16 cellular contexts compared by ENCODE assay signal in the genomic region with DNA sequence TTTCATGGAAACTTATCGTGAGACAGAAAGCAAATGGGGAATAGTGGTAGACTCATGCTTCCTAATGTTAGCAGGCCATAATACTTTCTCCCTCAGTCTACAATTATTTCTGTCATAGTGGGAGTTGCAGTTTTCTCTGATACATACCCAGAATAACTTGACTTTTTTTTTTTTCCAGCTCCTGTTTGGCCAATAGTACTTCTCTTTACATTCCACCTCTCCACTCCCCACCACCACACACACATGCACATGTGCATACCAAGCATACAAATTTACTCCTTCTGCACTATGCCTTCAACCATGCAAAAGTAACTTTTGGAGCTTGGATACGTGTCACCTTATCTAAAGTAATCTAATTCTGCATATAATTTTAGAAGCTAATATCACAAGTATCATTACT. TPM values are rescaled to one million over a fixed set of nuclear protein-coding genes. Genes with fewer than 3 reads are reported as not detected.
DNase-seq lines count a peak whose midpoint lies in the region; ATAC-seq and TF ChIP-seq lines count a peak whose summit lies in the region.
"Had no signal": no experiment of that assay in that cellular context is flagged by ENCODE, and none has a peak within 500 bp of the region (broad histone marks: within the 10 kb centered on the region; RNA-seq: fewer than 3 reads in every experiment).

No MANE protein-coding gene starts in this region.

- H3K79me2 ChIP-seq in PC-3 (ENCODE audit: low read length): no peaks in the 10 kb centered on the region
- H3K79me2 ChIP-seq in osteoblast (ENCODE audit: insufficient read depth, low read length): no peaks in the 10 kb centered on the region

- H3K4me1 Mint-ChIP-seq in CD8-positive, alpha-beta memory T cell: peaks cover 7 to 17% (median 11%) of the 10 kb centered on the region in 3 donors

- TF ChIP-seq CTCF in PC-3 (conservative IDR thresholded peaks at IDR 0.05; ENCODE audit: low read depth, low read length): no peak
- TF ChIP-seq CTCF in choroid plexus epithelial cell (conservative IDR thresholded peaks at IDR 0.05; ENCODE audit: low read depth, low read length): no peak
- TF ChIP-seq CTCF in osteoblast (IDR thresholded peaks at IDR 0.05; ENCODE audit: extremely low read depth, low read depth, low read length): no peak

- H3K36me3 ChIP-seq in CD8-positive, alpha-beta memory T cell (ENCODE audit: insufficient read depth, low read length): peaks cover 8% of the 10 kb centered on the region
- H3K36me3 ChIP-seq in PC-3 (ENCODE audit: low read depth, low read length) (peaks cover 24% of the 10 kb centered on the region), osteoblast (ENCODE audit: insufficient read depth, low read length) (peaks cover 3% of the 10 kb centered on the region)

- no peaks in the 10 kb centered on the region for H3K9me3 ChIP-seq in CD8-positive, alpha-beta memory T cell (ENCODE audit: low read length)
- H3K9me3 ChIP-seq in PC-3 (ENCODE audit: low read length) (no peaks in the 10 kb centered on the region), osteoblast (ENCODE audit: low read depth, low read length) (no peaks in the 10 kb centered on the region)
- H3K9me3 ChIP-seq: Peyer's patch, psoas muscle, stomach had no signal

- no peak overlapping the region for H3K4me3 ChIP-seq in CD8-positive, alpha-beta memory T cell (ENCODE audit: low read length)
- no peak overlapping the region for H3K4me3 ChIP-seq in PC-3 (ENCODE audit: low read length)
- no peak overlapping the region for H3K4me3 ChIP-seq in choroid plexus epithelial cell (ENCODE audit: low read depth, low read length)
- no peak overlapping the region for H3K4me3 ChIP-seq in osteoblast (ENCODE audit: insufficient read depth, low read length)
- H3K4me3 ChIP-seq: coronary artery, Peyer's patch, psoas muscle, stomach had no signal

- H3K27ac Mint-ChIP-seq in CD8-positive, alpha-beta memory T cell: peak overlapping the region in 6 of 8 donors; percentile 10 to 63 (median 35)

- H2AFZ ChIP-seq in PC-3 (ENCODE audit: low read length) (no peak overlapping the region), osteoblast (ENCODE audit: low read length) (no peak overlapping the region)

- H3K4me3 Mint-ChIP-seq in CD8-positive, alpha-beta memory T cell: peak overlapping the region in 1 of 7 donors; percentile 46

- H3K9me2 ChIP-seq in PC-3 (replicated peaks; ENCODE audit: low read length): no peaks in the 10 kb centered on the region

- H3K4me1 ChIP-seq in CD8-positive, alpha-beta memory T cell (ENCODE audit: insufficient read depth, low read length): no peaks in the 10 kb centered on the region
- H3K4me1 ChIP-seq in PC-3 (ENCODE audit: insufficient read depth, low read length): peaks cover 18% of the 10 kb centered on the region
- H3K4me1 ChIP-seq in osteoblast (ENCODE audit: insufficient read depth, low read length): peaks cover 18% of the 10 kb centered on the region
- H3K4me1 ChIP-seq: Peyer's patch had no signal

- H3K4me2 ChIP-seq in PC-3 (ENCODE audit: low read length) (0 out of 2 replicates have a peak overlapping the region, but pooled peaks have one; percentile 17), osteoblast (ENCODE audit: insufficient read depth, low read length) (peak overlapping the region; percentile 8)

- no peaks in the 10 kb centered on the region for H3F3A ChIP-seq in PC-3 (ENCODE audit: low read length, unreplicated experiment)

- peaks cover 0 to 2% of the 10 kb centered on the region in 2 donors for H3K27me3 Mint-ChIP-seq in CD8-positive, alpha-beta memory T cell

- no peak overlapping the region for H3K27ac ChIP-seq in CD8-positive, alpha-beta memory T cell (ENCODE audit: low read depth, low read length)
- H3K27ac ChIP-seq in PC-3 (ENCODE audit: low read length) (peak overlapping the region; percentile 34), osteoblast (ENCODE audit: low read depth, low read length) (peak overlapping the region; percentile 66)
- H3K27ac ChIP-seq: coronary artery, Peyer's patch, psoas muscle, stomach had no signal

- intact Hi-C loops in PC-3 (cut with micrococcal nuclease): loop anchor here (2.0 to 5.0 kb wide), 5 partner anchors 58 to 550 kb away; a partner anchor contains a TSS

- no peak for ATAC-seq in PC-3
- no peak for ATAC-seq in GM21737 (IDR thresholded peaks at IDR 0.05; ENCODE audit: unreplicated experiment)
- ATAC-seq in HG03095 (IDR thresholded peaks at IDR 0.05; ENCODE audit: unreplicated experiment): no peak
- ATAC-seq in GM19452 (IDR thresholded peaks at IDR 0.05; ENCODE audit: unreplicated experiment): no peak

- no peaks in the 10 kb centered on the region for H4K20me1 ChIP-seq in PC-3 (ENCODE audit: low read length)
- H4K20me1 ChIP-seq in osteoblast (ENCODE audit: insufficient read depth, low read length): no peaks in the 10 kb centered on the region

- POLR2A ChIA-PET in CD8-positive, alpha-beta memory T cell (lab: Charles Lee): interaction anchor here (0.7 to 1.0 kb wide), 2 partner anchors 29 to 266 kb away, joined by 3 to 10 read pairs; a partner anchor contains a TSS
- POLR2A ChIA-PET in PC-3 (lab: Charles Lee; ENCODE audit: unreplicated experiment): interaction anchor here (0.6 to 0.7 kb wide), 3 partner anchors 14 to 87 kb away, joined by 4 to 5 read pairs (median 4); no protein-coding TSS in a partner anchor

- no peaks in the 10 kb centered on the region for H3K27me3 ChIP-seq in CD8-positive, alpha-beta memory T cell (ENCODE audit: insufficient read depth, low read length, poor library complexity, severe bottlenecking)
- H3K27me3 ChIP-seq in PC-3 (ENCODE audit: low read length): no peaks in the 10 kb centered on the region
- H3K27me3 ChIP-seq in osteoblast (ENCODE audit: insufficient read depth, low read length): no peaks in the 10 kb centered on the region
- H3K27me3 ChIP-seq: Peyer's patch, stomach had no signal

- H3K9me3 Mint-ChIP-seq in CD8-positive, alpha-beta memory T cell: no peaks in the 10 kb centered on the region

- peaks cover 4 to 48% (median 10%) of the 10 kb centered on the region in 3 donors for H3K36me3 Mint-ChIP-seq in CD8-positive, alpha-beta memory T cell

- CTCF ChIA-PET in CD8-positive, alpha-beta memory T cell (lab: Charles Lee): interaction anchor here (0.9 to 2.6 kb wide), 14 partner anchors 8 to 332 kb away, joined by 3 to 21 read pairs (median 4); a partner anchor contains a TSS
- CTCF ChIA-PET in PC-3 (lab: Charles Lee): interaction anchor here (0.5 to 1.9 kb wide), 7 partner anchors 13 to 330 kb away, joined by 3 to 22 read pairs (median 7); a partner anchor contains a TSS

- no peak for DNase-seq in CD8-positive, alpha-beta memory T cell
- DNase-seq in PC-3 (no peak), choroid plexus epithelial cell (ENCODE audit: low read depth) (peak; percentile 61), osteoblast (ENCODE audit: insufficient read length, low spot score, missing footprints) (no peak), NCI-H526 (lab: John Stamatoyannopoulos, UW) (no peak)
- DNase-seq: activated CD4-positive, CD25-positive, alpha-beta regulatory T cell; activated effector memory CD4-positive, alpha-beta T cell treated with anti-CD3 and anti-CD28 coated beads, Interleukin-2, amount 50 U/mL, for 16 hours; aorta; left colon; psoas muscle; stomach had no signal

- H3K9ac ChIP-seq in PC-3 (ENCODE audit: low read length): no peak overlapping the region

- BruUV-seq in PC-3 (replicated peaks; lab: Mats Ljungman, UMichigan): no TSS peak

RNA-seq across cellular contexts. Expression of a gene that starts 48.8 kb away (rescaled TPM):
- total RNA-seq in CD8-positive, alpha-beta memory T cell: 10 to 100 TPM; 58.4 to 59.0 TPM
- 193 TPM for polyA plus RNA-seq in CD8-positive, alpha-beta memory T cell
- total RNA-seq in PC-3 (2014; rRNA removed) (120 and 128 TPM in 2 replicates), osteoblast (99.2 and 124 TPM in 2 replicates)
